32 cellular contexts compared by ENCODE assay signal in the genomic region with DNA sequence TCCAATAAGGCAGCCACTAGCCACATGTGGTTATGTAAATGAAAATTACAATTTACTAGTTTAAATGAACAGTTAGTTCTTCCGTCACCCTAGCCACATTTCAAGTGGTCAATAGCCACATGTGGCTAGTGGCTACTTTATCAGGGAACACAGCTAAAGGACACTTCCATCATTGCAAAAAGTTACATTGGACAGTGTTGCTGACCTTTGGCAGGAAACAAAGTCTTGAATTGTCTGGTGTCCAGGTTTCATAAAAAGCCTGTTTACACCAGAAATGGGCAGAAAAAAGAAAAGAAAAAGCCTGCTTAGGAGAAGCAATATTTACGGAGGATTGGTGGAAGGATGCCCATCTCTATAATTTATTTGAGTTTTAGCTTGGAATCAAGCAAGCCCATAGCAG.
"Had no signal": no experiment of that assay in that cellular context is flagged by ENCODE, and none has a peak within 500 bp of the region (broad histone marks: within the 10 kb centered on the region; RNA-seq: fewer than 3 reads in every experiment).

No MANE protein-coding gene starts in this region.

- H3K9me3 ChIP-seq: MG63, SJCRH30 had no signal

- FAIRE-seq: astrocyte, bronchial epithelial cell, TTC549 had no signal

- ATAC-seq: activated CD8-positive, alpha-beta T cell treated with anti-CD3 and anti-CD28 coated beads for 36 hours; activated T-cell treated with anti-CD3 and anti-CD28 coated beads, Interleukin-2, amount 50 U/mL, for 72 hours; activated T-helper 17 cell treated with anti-CD3 and anti-CD28 coated beads, Interleukin-2, amount 50 U/mL, for 72 hours; Panc1 had no signal

- H3K27ac ChIP-seq: SJCRH30, SK-N-MC had no signal

- DNase-seq: activated CD4-positive, alpha-beta T cell treated with anti-CD3 and anti-CD28 coated beads, Interleukin-2, amount 10 ng/mL, durations not matched to agents 24 days and 14 days; activated CD4-positive, alpha-beta T cell treated with anti-CD3 and anti-CD28 coated beads, Interleukin-2, amount 50 U/mL, for 4 hours; activated CD8-positive, alpha-beta T cell treated with anti-CD3 and anti-CD28 coated beads for 36 hours; activated effector memory CD4-positive, alpha-beta T cell treated with anti-CD3 and anti-CD28 coated beads, Interleukin-2, amount 50 U/mL, for 16 hours; activated naive CD4-positive, alpha-beta T cell; activated naive CD4-positive, alpha-beta T cell treated with anti-CD3 and anti-CD28 coated beads, Interleukin-2, amount 50 U/mL, for 16 hours; activated naive CD8-positive, alpha-beta T cell treated with anti-CD3 and anti-CD28 coated beads for 36 hours; activated T-cell treated with anti-CD3 and anti-CD28 coated beads, Interleukin-2, amount 50 U/mL, for 1 hour; activated T-cell treated with anti-CD3 and anti-CD28 coated beads, Interleukin-2, amount 50 U/mL, for 72 hours; amygdala; caudate nucleus; cerebellar nuclear complex; Kasumi-1; KG1; MG63; NCI-H1048; NCI-H1105 treated with DMSO at 0.1 percent for 48 hours; NCI-H146; NCI-H187; NCI-H2081; NCI-H226; NCI-H446 treated with DMSO at 0.1 percent for 48 hours; NCI-H524; NCI-H69; SHP77; SJCRH30 had no signal

- H3K4me3 ChIP-seq: MG63, SJCRH30, SK-N-MC had no signal

- H3K27me3 ChIP-seq: MG63, SJCRH30 had no signal

- H3K36me3 ChIP-seq: MG63, SJCRH30 had no signal
